28 cellular contexts compared by ENCODE assay signal in the genomic region with DNA sequence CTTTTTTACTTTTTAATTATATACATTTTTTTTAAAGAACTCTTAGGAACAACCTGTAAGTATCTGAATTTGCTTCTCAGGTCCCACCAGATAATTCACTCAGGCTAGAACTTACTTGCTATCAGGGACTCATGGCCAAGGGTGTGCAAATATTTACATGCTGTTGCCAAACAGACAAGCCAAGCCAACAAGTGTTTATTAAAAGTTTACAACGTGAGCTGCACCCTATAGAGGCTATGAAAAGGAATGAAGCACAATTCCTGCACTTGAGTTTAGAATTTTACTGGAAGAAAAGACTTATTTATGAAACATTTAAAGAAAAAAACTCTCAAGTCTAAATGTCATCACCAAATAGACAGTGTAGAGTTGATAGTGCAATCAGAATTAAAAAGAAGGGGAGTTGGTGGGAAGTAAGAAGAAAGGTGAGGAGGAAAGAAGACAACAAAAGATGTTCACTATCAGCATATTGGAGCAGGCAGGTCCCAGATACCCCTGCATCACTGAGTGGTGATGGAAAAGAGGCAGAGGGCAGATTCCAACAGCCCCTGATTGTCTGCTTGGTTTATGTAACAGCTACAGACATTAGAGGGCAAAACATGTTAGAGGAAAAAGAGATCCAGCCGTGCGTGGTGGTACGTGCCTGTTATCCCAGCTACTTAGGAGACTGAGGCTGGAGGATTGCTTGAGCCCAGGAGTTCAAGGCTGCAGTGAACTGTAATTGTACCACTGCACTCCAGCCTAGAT. TPM values are rescaled to one million over a fixed set of nuclear protein-coding genes. Genes with fewer than 3 reads are reported as not detected.
"Had no signal": no experiment of that assay in that cellular context is flagged by ENCODE, and none has a peak within 500 bp of the region (broad histone marks: within the 10 kb centered on the region; RNA-seq: fewer than 3 reads in every experiment).

No MANE protein-coding gene starts in this region.

- H3K4me1 ChIP-seq: adrenal gland, ascending aorta, lower lobe of right lung, neural progenitor cell, spleen had no signal

- FAIRE-seq: urothelium cell line had no signal

- H3K4me3 ChIP-seq: adrenal gland, ascending aorta, cardiac muscle cell, coronary artery, dorsolateral prefrontal cortex, gastrocnemius medialis, lower lobe of right lung, neural progenitor cell, spleen, transverse colon had no signal

- DNase-seq: activated CD4-positive, alpha-beta T cell treated with anti-CD3 and anti-CD28 coated beads for 48 hours; activated CD4-positive, alpha-beta T cell treated with anti-CD3 and anti-CD28 coated beads, Interleukin-2, amount 50 U/mL, for 48 hours; activated CD8-positive, alpha-beta memory T cell treated with anti-CD3 and anti-CD28 coated beads for 24 hours; activated effector memory CD4-positive, alpha-beta T cell treated with anti-CD3 and anti-CD28 coated beads, Interleukin-2, amount 50 U/mL, for 16 hours; activated naive CD4-positive, alpha-beta T cell treated with anti-CD3 and anti-CD28 coated beads for 36 hours; activated naive CD8-positive, alpha-beta T cell treated with anti-CD3 and anti-CD28 coated beads for 36 hours; adrenal gland; cerebellar nuclear complex; dorsolateral prefrontal cortex; effector memory CD4-positive, alpha-beta T cell; gastrocnemius medialis; glutamatergic neuron; lower lobe of right lung; mesenchymal stem cell; natural killer cell; occipital lobe; right cardiac atrium; spleen; stimulated activated naive CD4-positive, alpha-beta T cell; T-helper 9 cell; transverse colon; WERI-Rb-1 had no signal

- H3K4me2 ChIP-seq: neural progenitor cell had no signal

- H3K36me3 ChIP-seq: adrenal gland, ascending aorta, cardiac muscle cell, gastrocnemius medialis, lower lobe of right lung, neural progenitor cell, spleen, transverse colon, WERI-Rb-1 had no signal

- ATAC-seq: activated CD4-positive, CD25-positive, alpha-beta regulatory T cell treated with anti-CD3 and anti-CD28 coated beads, Interleukin-2, amount 50 U/mL, for 24 hours; gastrocnemius medialis; natural killer cell; right cardiac atrium had no signal

- H3K9me3 ChIP-seq: adrenal gland, ascending aorta, gastrocnemius medialis, lower lobe of right lung, spleen, transverse colon had no signal

- H3K27ac ChIP-seq: adrenal gland, ascending aorta, cardiac muscle cell, coronary artery, dorsolateral prefrontal cortex, gastrocnemius medialis, lower lobe of right lung, neural progenitor cell, spleen, transverse colon, WERI-Rb-1 had no signal

- H3K27me3 ChIP-seq: adrenal gland, ascending aorta, cardiac muscle cell, dorsolateral prefrontal cortex, gastrocnemius medialis, neural progenitor cell, spleen, transverse colon had no signal

RNA-seq across cellular contexts. Expression of a gene that starts 32.8 kb away (rescaled TPM):
- total RNA-seq: activated naive CD4-positive, alpha-beta T cell treated with anti-CD3 and anti-CD28 coated beads for 36 hours; activated naive CD8-positive, alpha-beta T cell treated with anti-CD3 and anti-CD28 coated beads for 36 hours had no signal
